In genomic region chr11:61645179-61645868, GRCh38 we compare ENCODE assay signal across 12 cellular contexts. TPM values are rescaled to one million over a fixed set of nuclear protein-coding genes. Genes with fewer than 3 reads are reported as not detected.
A peak's percentile ranks its signal among the peaks of the same experiment; 100 is the strongest.
DNase-seq lines count a peak whose midpoint lies in the region; TF ChIP-seq lines count a peak whose summit lies in the region.
"Had no signal": no experiment of that assay in that cellular context is flagged by ENCODE, and none has a peak within 500 bp of the region (broad histone marks: within the 10 kb centered on the region; RNA-seq: fewer than 3 reads in every experiment).

No MANE protein-coding gene starts in this region.

- no peaks in the 10 kb centered on the region for H3K4me1 ChIP-seq in osteoblast (ENCODE audit: insufficient read depth, low read length)

- no peak overlapping the region for H3K27ac ChIP-seq in osteoblast (ENCODE audit: low read depth, low read length)

- H3K9me3 ChIP-seq in osteoblast (ENCODE audit: low read depth, low read length) = no peaks in the 10 kb centered on the region

- in situ Hi-C loops in KBM-7 (cut with MboI; ENCODE audit: low pct_unique_long_range_greater_than_20kb, low sequenced_read_pairs) = no loop called here

- TF ChIP-seq CTCF in fibroblast of mammary gland (conservative IDR thresholded peaks at IDR 0.05; ENCODE audit: control insufficient read depth, insufficient read depth, low read depth, low read length) = no peak
- TF ChIP-seq CTCF in osteoblast (IDR thresholded peaks at IDR 0.05; ENCODE audit: extremely low read depth, low read depth, low read length) = no peak

- no peak overlapping the region for H2AFZ ChIP-seq in osteoblast (ENCODE audit: low read length)

- no peaks in the 10 kb centered on the region for H3K79me2 ChIP-seq in osteoblast (ENCODE audit: insufficient read depth, low read length)

- DNase-seq in KBM-7 (peak; percentile 20), NCI-H510A (lab: John Stamatoyannopoulos, UW) (peak; percentile 57), fibroblast of mammary gland (ENCODE audit: low read depth) (peak; percentile 19), osteoblast (ENCODE audit: insufficient read length, low spot score, missing footprints) (peak; percentile 86), foreskin melanocyte (no peak)
- DNase-seq in activated naive CD4-positive, alpha-beta T cell treated with anti-CD3 and anti-CD28 coated beads, Interleukin-2, amount 50 U/mL, for 16 hours = no peak
- DNase-seq in activated naive CD4-positive, alpha-beta T cell treated with Interleukin-2 at 50 U/mL for 16 hours = no peak
- DNase-seq in activated CD4-positive, alpha-beta T cell treated with anti-CD3 and anti-CD28 coated beads, Interleukin-2, amount 50 U/mL, for 48 hours = no peak
- DNase-seq: activated CD8-positive, alpha-beta memory T cell treated with anti-CD3 and anti-CD28 coated beads, Interleukin-2, amount 50 U/mL, for 4 hours; C1 segment of cervical spinal cord; left colon; NCI-H187 treated with DMSO at 0.1 percent for 48 hours had no signal

- H3K4me2 ChIP-seq in osteoblast (ENCODE audit: insufficient read depth, low read length) = no peak overlapping the region

- H3K27me3 ChIP-seq in osteoblast (ENCODE audit: insufficient read depth, low read length) = peaks cover 6% of the 10 kb centered on the region

- H3K36me3 ChIP-seq in osteoblast (ENCODE audit: insufficient read depth, low read length) = no peaks in the 10 kb centered on the region

- H3K4me3 ChIP-seq in fibroblast of mammary gland (ENCODE audit: control insufficient read depth, low read depth, low read length) (no peak overlapping the region), osteoblast (ENCODE audit: insufficient read depth, low read length) (no peak overlapping the region)

- H4K20me1 ChIP-seq in osteoblast (ENCODE audit: insufficient read depth, low read length) = no peaks in the 10 kb centered on the region

RNA-seq across cellular contexts. Expression of gene DAGLA, which starts 34.9 kb away (rescaled TPM):
- 2.9 and 3.6 TPM in 2 replicates for total RNA-seq in osteoblast

Comparison
In these comparisons a context has a peak if more than half of its experiments do, and no peak if none do; other contexts are left out.
1. DNase-seq: peak in KBM-7 (single experiment), NCI-H510A (single experiment), fibroblast of mammary gland (single experiment) and osteoblast (single experiment); none in activated naive CD4-positive, alpha-beta T cell treated with anti-CD3 and anti-CD28 coated beads, Interleukin-2, amount 50 U/mL, for 16 hours (single experiment), foreskin melanocyte (single experiment), activated naive CD4-positive, alpha-beta T cell treated with Interleukin-2 at 50 U/mL for 16 hours (single experiment) and activated CD4-positive, alpha-beta T cell treated with anti-CD3 and anti-CD28 coated beads, Interleukin-2, amount 50 U/mL, for 48 hours (0 of 2).